Comparison of ENCODE assay signal across 8 cellular contexts in the genomic region with DNA sequence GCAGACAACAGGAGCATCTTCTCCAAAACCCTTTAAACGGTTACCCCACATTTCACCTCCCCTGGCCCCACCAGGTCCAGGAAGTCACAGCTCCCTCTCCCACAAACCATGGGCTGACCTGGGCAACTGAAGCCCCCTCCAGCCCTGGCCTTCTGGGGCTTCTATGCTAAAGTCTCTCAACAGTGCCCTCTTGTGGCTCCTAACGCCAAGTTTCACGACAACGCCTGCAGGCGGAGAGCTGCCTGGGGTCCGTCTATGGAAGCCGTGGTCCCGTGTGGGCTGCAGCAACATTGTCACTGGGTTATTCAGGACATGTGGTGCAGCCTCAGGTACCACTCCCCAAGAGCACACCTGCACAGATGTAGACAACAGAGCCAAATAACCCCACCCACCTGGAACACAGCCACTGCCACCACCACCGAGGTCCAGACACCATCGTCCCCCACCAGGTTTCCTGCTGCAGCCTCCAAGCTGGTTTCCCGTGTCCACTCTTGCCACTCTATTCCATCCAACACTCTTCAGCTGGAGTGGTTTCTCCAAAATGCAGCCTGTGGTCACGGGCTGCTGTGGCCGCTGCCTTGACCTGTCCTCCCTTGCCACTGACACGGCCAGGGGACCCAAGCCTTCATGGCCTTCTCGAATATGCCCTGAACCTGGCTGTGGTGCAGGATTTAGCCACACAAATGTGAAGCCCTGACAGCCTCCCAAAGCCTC. TPM values are rescaled to one million over a fixed set of nuclear protein-coding genes. Genes with fewer than 3 reads are reported as not detected.
DNase-seq lines count a peak whose midpoint lies in the region; ATAC-seq and TF ChIP-seq lines count a peak whose summit lies in the region.

No MANE protein-coding gene starts in this region.

- H2AFZ ChIP-seq in neural progenitor cell (replicated peaks), result no peak overlapping the region

- no peaks in the 10 kb centered on the region for H3K27me3 ChIP-seq in esophagus muscularis mucosa
- H3K27me3 ChIP-seq in neural progenitor cell, result no peaks in the 10 kb centered on the region

- CTCF ChIA-PET in HEK293 (lab: Yijun Ruan, JAX), result interaction anchor here (0.6 to 2.5 kb wide), 20 partner anchors 8 to 740 kb away, joined by 3 to 20 read pairs (median 3); no protein-coding TSS in a partner anchor

- no peak for ATAC-seq in HG03045 (IDR thresholded peaks at IDR 0.05; ENCODE audit: unreplicated experiment)

- no peaks in the 10 kb centered on the region for H3F3A ChIP-seq in neural progenitor cell (ENCODE audit: low read depth)

- no peaks in the 10 kb centered on the region for H3K4me1 ChIP-seq in HEK293 (ENCODE audit: control insufficient read depth, insufficient read depth, low read length)
- H3K4me1 ChIP-seq in esophagus muscularis mucosa, result peaks cover 0 to 5% (median 0%) of the 10 kb centered on the region in 4 donors
- no peaks in the 10 kb centered on the region for H3K4me1 ChIP-seq in neural progenitor cell

- H3K9me3 ChIP-seq in HEK293 (ENCODE audit: control insufficient read depth, insufficient read depth, low read depth, low read length) (no peaks in the 10 kb centered on the region), esophagus muscularis mucosa (no peaks in the 10 kb centered on the region), neural progenitor cell (ENCODE audit: low read depth) (no peaks in the 10 kb centered on the region)

- no peaks in the 10 kb centered on the region for H3K79me2 ChIP-seq in neural progenitor cell (ENCODE audit: low read depth)

- TF ChIP-seq CTCF in AG10803 (conservative IDR thresholded peaks at IDR 0.05; ENCODE audit: low read length) (peak; percentile 68), HEK293 (tag by site-specific recombination; IDR thresholded peaks at IDR 0.05) (0 out of 2 replicates have a peak, but pooled peaks have one; percentile 29), esophagus muscularis mucosa (IDR thresholded peaks at IDR 0.05) (peak; percentile 31 to 59 (median 38)), neural progenitor cell (IDR thresholded peaks at IDR 0.05) (peak; percentile 75)

- TF ChIP-seq EP300 in esophagus muscularis mucosa (IDR thresholded peaks at IDR 0.05), result no peak

- no peaks in the 10 kb centered on the region for H3K27me3 Mint-ChIP-seq in activated CD4-positive, alpha-beta T cell treated with anti-CD3 and anti-CD28 coated beads, Interleukin-2, amount 10 ng/mL, durations not matched to agents 24 days and 14 days
- no peaks in the 10 kb centered on the region for H3K27me3 Mint-ChIP-seq in neural progenitor cell (ENCODE audit: insufficient read depth, low read depth)

- no peak overlapping the region for H3K4me2 ChIP-seq in neural progenitor cell

- no peak for TF ChIP-seq POLR2A in esophagus muscularis mucosa (IDR thresholded peaks at IDR 0.05; ENCODE audit: low read depth)

- H3K36me3 ChIP-seq in HEK293 (ENCODE audit: control insufficient read depth in 2 of 2, insufficient read depth in 1 of 2, low read length in 2 of 2) (peaks cover 0 to 4% of the 10 kb centered on the region in 2 experiments; a peak in 1 of 3 replicates), esophagus muscularis mucosa (no peaks in the 10 kb centered on the region), neural progenitor cell (no peaks in the 10 kb centered on the region)

- WGBS in esophagus muscularis mucosa, result 48% methylated on average over 15 of the region's 15 CpGs

- peaks cover 16% of the 10 kb centered on the region for H3K4me1 Mint-ChIP-seq in activated CD4-positive, alpha-beta T cell treated with anti-CD3 and anti-CD28 coated beads, Interleukin-2, amount 10 ng/mL, durations not matched to agents 24 days and 14 days
- peaks cover 6% of the 10 kb centered on the region for H3K4me1 Mint-ChIP-seq in neural progenitor cell

- H3K36me3 Mint-ChIP-seq in activated CD4-positive, alpha-beta T cell treated with anti-CD3 and anti-CD28 coated beads, Interleukin-2, amount 10 ng/mL, durations not matched to agents 24 days and 14 days (ENCODE audit: low read depth), result peaks cover 15% of the 10 kb centered on the region
- no peaks in the 10 kb centered on the region for H3K36me3 Mint-ChIP-seq in neural progenitor cell

- DNase-seq in AG10803 (ENCODE audit: low read depth) (no peak), esophagus muscularis mucosa (ENCODE audit: extremely low spot score) (no peak), neural progenitor cell (ENCODE audit: low spot score) (peak; percentile 85), NCI-H774 (lab: John Stamatoyannopoulos, UW) (no peak), cerebellum (ENCODE audit: low spot score) (no peak)
- DNase-seq in activated CD4-positive, alpha-beta T cell treated with anti-CD3 and anti-CD28 coated beads, Interleukin-2, amount 10 ng/mL, durations not matched to agents 24 days and 14 days, result peak; percentile 82

- no peak overlapping the region for H3K4me3 Mint-ChIP-seq in activated CD4-positive, alpha-beta T cell treated with anti-CD3 and anti-CD28 coated beads, Interleukin-2, amount 10 ng/mL, durations not matched to agents 24 days and 14 days
- H3K4me3 Mint-ChIP-seq in neural progenitor cell, result no peak overlapping the region

- H3K27ac Mint-ChIP-seq in activated CD4-positive, alpha-beta T cell treated with anti-CD3 and anti-CD28 coated beads, Interleukin-2, amount 10 ng/mL, durations not matched to agents 24 days and 14 days, result no peak overlapping the region
- H3K27ac Mint-ChIP-seq in neural progenitor cell, result no peak overlapping the region

- H3K4me3 ChIP-seq in AG10803 (ENCODE audit: low read length) (no peak overlapping the region), HEK293 (ENCODE audit: low read depth, low read length) (no peak overlapping the region), esophagus muscularis mucosa (no peak overlapping the region), neural progenitor cell (no peak overlapping the region)

- H4K20me1 ChIP-seq in neural progenitor cell (ENCODE audit: low read depth), result no peaks in the 10 kb centered on the region

- no peak overlapping the region for H3K9ac ChIP-seq in neural progenitor cell

- H3K27ac ChIP-seq in HEK293 (ENCODE audit: extremely low read depth, low read depth, low read length) (no peak overlapping the region), esophagus muscularis mucosa (replicated peaks in 1 of 4) (no peak overlapping the region), neural progenitor cell (no peak overlapping the region)

- POLR2A ChIA-PET in HEK293 (lab: Yijun Ruan, JAX), result interaction anchor here (2.0 kb wide), 1 partner anchor 19 kb away, joined by 5 read pairs; the partner anchor contains the start of gene C16orf95

- intact Hi-C loops in activated CD4-positive, alpha-beta T cell treated with anti-CD3 and anti-CD28 coated beads, Interleukin-2, amount 10 ng/mL, durations not matched to agents 24 days and 14 days (cut with micrococcal nuclease), result loop anchor here (1.0 kb wide), 1 partner anchor 19 kb away; the partner anchor contains the start of gene C16orf95
- intact Hi-C loops in esophagus muscularis mucosa (cut with DNase I), result no loop called here

- peaks cover 7% of the 10 kb centered on the region for H3K9me3 Mint-ChIP-seq in activated CD4-positive, alpha-beta T cell treated with anti-CD3 and anti-CD28 coated beads, Interleukin-2, amount 10 ng/mL, durations not matched to agents 24 days and 14 days
- H3K9me3 Mint-ChIP-seq in neural progenitor cell, result no peaks in the 10 kb centered on the region

TF ChIP-seq in HEK293, 187 proteins besides CTCF, POLR2A, EP300 and RAD21:
- no peak for TF ChIP-seq ZNF707 (tag by site-specific recombination; IDR thresholded peaks at IDR 0.05)
- TF ChIP-seq ZNF654 (tag by site-specific recombination; IDR thresholded peaks at IDR 0.05; ENCODE audit: low read depth), result peak; percentile 16

RNA-seq across cellular contexts. Expression of gene C16orf95, which starts 19.1 kb away (rescaled TPM):
- total RNA-seq in activated CD4-positive, alpha-beta T cell treated with anti-CD3 and anti-CD28 coated beads, Interleukin-2, amount 10 ng/mL, durations not matched to agents 24 days and 14 days, result 10.9 and 11.1 TPM in 2 replicates
- total RNA-seq in esophagus muscularis mucosa (1 to 10 TPM in 3 of 4 donors, under 1 TPM in 1; 0.50 to 3.2 (median 1.8) TPM), neural progenitor cell (ENCODE audit: low replicate concordance) (4.8 and 6.7 TPM in 2 replicates), cerebellum (4.4 TPM)

Comparison
In these comparisons a context has a peak if more than half of its experiments do, and no peak if none do; other contexts are left out.
1. DNase-seq: peak in activated CD4-positive, alpha-beta T cell treated with anti-CD3 and anti-CD28 coated beads, Interleukin-2, amount 10 ng/mL, durations not matched to agents 24 days and 14 days (single experiment) and neural progenitor cell (single experiment); none in AG10803 (single experiment), esophagus muscularis mucosa (single experiment), NCI-H774 (single experiment) and cerebellum (single experiment).
2. Peak in every context shown above with its lines, with median percentiles within 50 percentile points of each other: CTCF ChIP-seq.